Comparison of ENCODE assay signal across 8 cellular contexts in the genomic region with DNA sequence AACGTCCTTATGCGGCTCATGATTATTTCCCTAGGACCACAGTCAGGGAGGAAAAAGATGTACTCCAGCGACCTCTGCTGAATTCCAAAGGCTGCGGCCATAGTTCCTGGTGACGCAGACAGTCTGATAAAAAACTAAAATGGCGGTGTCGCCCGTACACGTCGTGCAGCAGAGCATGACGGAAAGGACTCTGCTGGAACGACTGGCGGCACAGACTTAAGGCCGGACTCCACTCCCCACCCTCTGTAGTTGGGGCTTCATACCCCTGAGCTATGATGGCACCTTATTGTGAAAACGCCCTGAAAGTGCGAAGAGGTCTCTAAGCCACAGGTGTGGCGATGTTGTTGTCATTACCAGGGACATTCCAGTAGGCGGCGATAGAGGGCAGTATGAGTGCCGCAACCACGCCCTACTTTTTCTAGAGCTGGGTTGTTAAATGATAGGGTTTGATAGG.
A peak's percentile ranks its signal among the peaks of the same experiment; 100 is the strongest.
DNase-seq lines count a peak whose midpoint lies in the region; ATAC-seq and TF ChIP-seq lines count a peak whose summit lies in the region.

No MANE protein-coding gene starts in this region.

- no peaks in the 10 kb centered on the region for H3K36me3 Mint-ChIP-seq in activated CD8-positive, alpha-beta memory T cell treated with anti-CD3 and anti-CD28 coated beads, Interleukin-2, amount 10 ng/mL, durations not matched to agents 7 days and 5 days
- H3K36me3 Mint-ChIP-seq in endothelial cell (ENCODE audit: low read depth, unreplicated experiment): no peaks in the 10 kb centered on the region

- no peaks in the 10 kb centered on the region for H3K27me3 Mint-ChIP-seq in activated CD8-positive, alpha-beta memory T cell treated with anti-CD3 and anti-CD28 coated beads, Interleukin-2, amount 10 ng/mL, durations not matched to agents 7 days and 5 days
- H3K27me3 Mint-ChIP-seq in endothelial cell (ENCODE audit: unreplicated experiment): no peaks in the 10 kb centered on the region

- H3K4me3 Mint-ChIP-seq in activated CD8-positive, alpha-beta memory T cell treated with anti-CD3 and anti-CD28 coated beads, Interleukin-2, amount 10 ng/mL, durations not matched to agents 7 days and 5 days: peak overlapping the region; percentile 90
- peak overlapping the region; percentile 97 for H3K4me3 Mint-ChIP-seq in endothelial cell (ENCODE audit: unreplicated experiment)

- H3K4me3 ChIP-seq in GM12865 (ENCODE audit: low read depth, low read length): no peak overlapping the region

- peaks cover 2% of the 10 kb centered on the region for H3K9me3 Mint-ChIP-seq in activated CD8-positive, alpha-beta memory T cell treated with anti-CD3 and anti-CD28 coated beads, Interleukin-2, amount 10 ng/mL, durations not matched to agents 7 days and 5 days (ENCODE audit: low read depth)
- H3K9me3 Mint-ChIP-seq in endothelial cell (ENCODE audit: unreplicated experiment): no peaks in the 10 kb centered on the region

- CTCF ChIA-PET in activated CD8-positive, alpha-beta memory T cell treated with anti-CD3 and anti-CD28 coated beads, Interleukin-2, amount 10 ng/mL, durations not matched to agents 7 days and 5 days (lab: Charles Lee): interaction anchor here (0.7 to 1.9 kb wide), 4 partner anchors 34 to 1147 kb away, joined by 3 to 7 read pairs (median 4); no protein-coding TSS in a partner anchor

- TF ChIP-seq CTCF in GM12865 (IDR thresholded peaks at IDR 0.05; ENCODE audit: insufficient read depth, low read depth, low read length, missing control alignments): peak; percentile 55
- peak; percentile 81 for TF ChIP-seq CTCF in endothelial cell (IDR thresholded peaks at IDR 0.05; ENCODE audit: unreplicated experiment)

- H3K27ac Mint-ChIP-seq in activated CD8-positive, alpha-beta memory T cell treated with anti-CD3 and anti-CD28 coated beads, Interleukin-2, amount 10 ng/mL, durations not matched to agents 7 days and 5 days: peak overlapping the region; percentile 80
- H3K27ac Mint-ChIP-seq in endothelial cell (ENCODE audit: unreplicated experiment): peak overlapping the region; percentile 96

- peak; percentile 34 for DNase-seq in GM12865 (ENCODE audit: low read depth)
- DNase-seq in NCI-H2227 treated with DMSO at 0.1 percent for 48 hours (lab: John Stamatoyannopoulos, UW): peak; percentile 34
- peak; percentile 57 for DNase-seq in activated CD8-positive, alpha-beta memory T cell treated with anti-CD3 and anti-CD28 coated beads, Interleukin-2, amount 10 ng/mL, durations not matched to agents 7 days and 5 days
- peak; percentile 54 for DNase-seq in endothelial cell (ENCODE audit: low spot score)
- DNase-seq in mucosa of gallbladder (ENCODE audit: low spot score): peak; percentile 42
- peak; percentile 2 to 7 for DNase-seq in stimulated activated CD8-positive, alpha-beta memory T cell treated with anti-CD3 and anti-CD28 coated beads, Interleukin-7, amount 100 ng/mL, for 48 hours (ENCODE audit: extremely low read depth in 1 of 2, low read depth in 1 of 2)
- DNase-seq in DMS79 (lab: John Stamatoyannopoulos, UW): no peak

- H3K4me1 Mint-ChIP-seq in activated CD8-positive, alpha-beta memory T cell treated with anti-CD3 and anti-CD28 coated beads, Interleukin-2, amount 10 ng/mL, durations not matched to agents 7 days and 5 days: peaks cover 6% of the 10 kb centered on the region
- no peaks in the 10 kb centered on the region for H3K4me1 Mint-ChIP-seq in endothelial cell (ENCODE audit: unreplicated experiment)

- ATAC-seq in HG02571 (IDR thresholded peaks at IDR 0.05; ENCODE audit: unreplicated experiment): peak; percentile 73
- ATAC-seq in activated CD8-positive, alpha-beta memory T cell treated with anti-CD3 and anti-CD28 coated beads, Interleukin-2, amount 10 ng/mL, durations not matched to agents 7 days and 5 days: peak; percentile 80
